Comparison of ENCODE assay signal across 17 cellular contexts in the genomic region with DNA sequence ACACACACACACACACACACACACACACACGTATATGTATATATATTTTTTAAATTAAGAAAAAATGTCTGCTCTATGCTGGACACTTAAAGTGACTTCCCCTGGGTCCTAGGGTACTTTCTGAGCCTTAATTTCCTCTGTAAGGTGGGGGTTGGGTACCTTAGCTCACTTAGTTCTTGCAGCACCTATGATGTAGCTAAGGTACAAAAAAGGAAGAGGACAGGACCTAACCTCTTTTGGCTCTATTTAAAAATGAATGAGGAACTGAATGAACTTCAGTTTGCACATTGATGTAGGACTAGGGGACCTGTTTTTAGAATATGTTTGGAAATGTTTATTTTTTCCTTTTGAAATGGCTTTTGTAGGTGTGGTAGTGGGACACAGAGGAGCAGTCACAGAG. TPM values are rescaled to one million over a fixed set of nuclear protein-coding genes. Genes with fewer than 3 reads are reported as not detected.
DNase-seq lines count a peak whose midpoint lies in the region; ATAC-seq, FAIRE-seq and TF ChIP-seq lines count a peak whose summit lies in the region.
"Had no signal": no experiment of that assay in that cellular context is flagged by ENCODE, and none has a peak within 500 bp of the region (broad histone marks: within the 10 kb centered on the region; RNA-seq: fewer than 3 reads in every experiment).

No MANE protein-coding gene starts in this region.

- no peak for TF ChIP-seq CTCF in HL-60 (IDR thresholded peaks at IDR 0.05; ENCODE audit: insufficient read depth, low read length)
- TF ChIP-seq CTCF in CD8-positive, alpha-beta T cell (IDR thresholded peaks at IDR 0.05): no peak

- peak in 1 of 3 donors; percentile 33 for DNase-seq in CD4-positive, CD25-positive, alpha-beta regulatory T cell
- DNase-seq in HL-60 (ENCODE audit: low read depth in 1 of 2, low spot score in 1 of 2): peak in 1 of 2 experiments; percentile 54
- DNase-seq in activated T-helper 1 cell treated with anti-CD3 and anti-CD28 coated beads, Interleukin-12 subunit alpha, Interleukin-12 subunit beta, Interleukin-2, Interleukin-4 antibody, amounts not matched to agents 30 ng/mL and 10 ng/mL and 1 ng/mL, durations not matched to agents 14 hours and 24 hours and 36 hours (ENCODE audit: low spot score): no peak
- DNase-seq in naive B cell: no peak
- no peak for DNase-seq in NCI-H82 treated with DMSO at 0.1 percent for 48 hours (lab: John Stamatoyannopoulos, UW; ENCODE audit: unreplicated experiment)
- DNase-seq in NCI-H526 (lab: John Stamatoyannopoulos, UW): no peak
- DNase-seq in urothelium cell line (ENCODE audit: low spot score): no peak
- no peak for DNase-seq in CD8-positive, alpha-beta T cell
- DNase-seq: activated CD8-positive, alpha-beta memory T cell treated with anti-CD3 and anti-CD28 coated beads, Interleukin-2, amount 50 U/mL, for 4 hours; aorta; foreskin keratinocyte; kidney; NCI-H1105; NCI-H446; stimulated activated CD4-positive, alpha-beta T cell treated with anti-CD3 and anti-CD28 coated beads, Interleukin-4, amount 100 ng/mL, for 24 hours had no signal

- no peak for ATAC-seq in CD4-positive, CD25-positive, alpha-beta regulatory T cell (ENCODE audit: low read depth in 2 of 2)
- peak; percentile 58 to 73 for ATAC-seq in naive B cell (ENCODE audit: low read depth in 2 of 2)
- no peak for ATAC-seq in CD8-positive, alpha-beta T cell
- ATAC-seq: foreskin keratinocyte had no signal

- intact Hi-C loops in activated T-helper 1 cell treated with anti-CD3 and anti-CD28 coated beads, Interleukin-12 subunit alpha, Interleukin-12 subunit beta, Interleukin-2, Interleukin-4 antibody, amounts not matched to agents 30 ng/mL and 10 ng/mL and 1 ng/mL, durations not matched to agents 14 hours and 24 hours and 36 hours (cut with micrococcal nuclease): no loop called here
- intact Hi-C loops in CD8-positive, alpha-beta T cell (cut with DNase I, micrococcal nuclease): no loop called here

- no peaks in the 10 kb centered on the region for H3K9me3 Mint-ChIP-seq in CD4-positive, CD25-positive, alpha-beta regulatory T cell
- no peaks in the 10 kb centered on the region for H3K9me3 Mint-ChIP-seq in activated T-helper 1 cell treated with anti-CD3 and anti-CD28 coated beads, Interleukin-12 subunit alpha, Interleukin-12 subunit beta, Interleukin-2, Interleukin-4 antibody, amounts not matched to agents 30 ng/mL and 10 ng/mL and 1 ng/mL, durations not matched to agents 14 hours and 24 hours and 36 hours
- H3K9me3 Mint-ChIP-seq in naive B cell: no peaks in the 10 kb centered on the region
- H3K9me3 Mint-ChIP-seq in CD8-positive, alpha-beta T cell: no peaks in the 10 kb centered on the region
- H3K9me3 Mint-ChIP-seq: CD14-positive monocyte had no signal

- H3K36me3 ChIP-seq in CD4-positive, CD25-positive, alpha-beta regulatory T cell (ENCODE audit: control insufficient read depth, insufficient read depth, low read length): no peaks in the 10 kb centered on the region
- H3K36me3 ChIP-seq in CD8-positive, alpha-beta T cell (ENCODE audit: insufficient read depth, low read length): no peaks in the 10 kb centered on the region

- no peak overlapping the region for H3K4me3 ChIP-seq in CD4-positive, CD25-positive, alpha-beta regulatory T cell (ENCODE audit: low read depth, low read length)
- H3K4me3 ChIP-seq in HL-60 (replicated peaks; ENCODE audit: insufficient read depth, low read length): no peak overlapping the region
- no peak overlapping the region for H3K4me3 ChIP-seq in CD8-positive, alpha-beta T cell (ENCODE audit: low read depth, low read length)

- CTCF ChIA-PET in CD8-positive, alpha-beta T cell (lab: Charles Lee): interaction anchor here (1.0 to 2.3 kb wide), 3 partner anchors 13 to 147 kb away, joined by 3 to 6 read pairs (median 3); no protein-coding TSS in a partner anchor

- FAIRE-seq in urothelium cell line (lab: Jason Lieb, UNC): no peak
- FAIRE-seq: kidney, TTC549 had no signal

- H3K27me3 Mint-ChIP-seq in CD4-positive, CD25-positive, alpha-beta regulatory T cell: no peaks in the 10 kb centered on the region
- no peaks in the 10 kb centered on the region for H3K27me3 Mint-ChIP-seq in activated T-helper 1 cell treated with anti-CD3 and anti-CD28 coated beads, Interleukin-12 subunit alpha, Interleukin-12 subunit beta, Interleukin-2, Interleukin-4 antibody, amounts not matched to agents 30 ng/mL and 10 ng/mL and 1 ng/mL, durations not matched to agents 14 hours and 24 hours and 36 hours (ENCODE audit: insufficient read depth)
- no peaks in the 10 kb centered on the region for H3K27me3 Mint-ChIP-seq in naive B cell
- H3K27me3 Mint-ChIP-seq in CD8-positive, alpha-beta T cell (ENCODE audit: low read depth): no peaks in the 10 kb centered on the region

- no peak overlapping the region for H3K27ac ChIP-seq in CD4-positive, CD25-positive, alpha-beta regulatory T cell (ENCODE audit: insufficient read depth, low read length, poor library complexity, severe bottlenecking)
- H3K27ac ChIP-seq in HL-60 (replicated peaks): peak overlapping the region; percentile 13
- H3K27ac ChIP-seq in CD8-positive, alpha-beta T cell (ENCODE audit: low read depth, low read length): no peak overlapping the region
- H3K27ac ChIP-seq: foreskin keratinocyte had no signal

- peak overlapping the region in 2 of 3 donors; percentile 40 to 65 for H3K27ac Mint-ChIP-seq in CD4-positive, CD25-positive, alpha-beta regulatory T cell
- H3K27ac Mint-ChIP-seq in activated T-helper 1 cell treated with anti-CD3 and anti-CD28 coated beads, Interleukin-12 subunit alpha, Interleukin-12 subunit beta, Interleukin-2, Interleukin-4 antibody, amounts not matched to agents 30 ng/mL and 10 ng/mL and 1 ng/mL, durations not matched to agents 14 hours and 24 hours and 36 hours: peak overlapping the region; percentile 18
- H3K27ac Mint-ChIP-seq in naive B cell: peak overlapping the region in 5 of 6 donors; percentile 32 to 86 (median 44)
- H3K27ac Mint-ChIP-seq in CD8-positive, alpha-beta T cell: no peak overlapping the region

- H3K36me3 Mint-ChIP-seq in CD4-positive, CD25-positive, alpha-beta regulatory T cell: peaks cover 13% of the 10 kb centered on the region
- peaks cover 38% of the 10 kb centered on the region for H3K36me3 Mint-ChIP-seq in activated T-helper 1 cell treated with anti-CD3 and anti-CD28 coated beads, Interleukin-12 subunit alpha, Interleukin-12 subunit beta, Interleukin-2, Interleukin-4 antibody, amounts not matched to agents 30 ng/mL and 10 ng/mL and 1 ng/mL, durations not matched to agents 14 hours and 24 hours and 36 hours (ENCODE audit: low read depth)
- peaks cover 4% of the 10 kb centered on the region in 2 donors for H3K36me3 Mint-ChIP-seq in naive B cell
- peaks cover 30% of the 10 kb centered on the region for H3K36me3 Mint-ChIP-seq in CD8-positive, alpha-beta T cell

- no peaks in the 10 kb centered on the region for H3K9me3 ChIP-seq in CD4-positive, CD25-positive, alpha-beta regulatory T cell (ENCODE audit: control insufficient read depth in 2 of 2, low read length in 2 of 2)
- no peaks in the 10 kb centered on the region for H3K9me3 ChIP-seq in CD8-positive, alpha-beta T cell (ENCODE audit: low read length)

- POLR2A ChIA-PET in CD8-positive, alpha-beta T cell (lab: Charles Lee): no interaction called here

- H3K4me1 Mint-ChIP-seq in CD4-positive, CD25-positive, alpha-beta regulatory T cell: peaks cover 25 to 78% (median 61%) of the 10 kb centered on the region in 4 donors
- peaks cover 76% of the 10 kb centered on the region for H3K4me1 Mint-ChIP-seq in activated T-helper 1 cell treated with anti-CD3 and anti-CD28 coated beads, Interleukin-12 subunit alpha, Interleukin-12 subunit beta, Interleukin-2, Interleukin-4 antibody, amounts not matched to agents 30 ng/mL and 10 ng/mL and 1 ng/mL, durations not matched to agents 14 hours and 24 hours and 36 hours (ENCODE audit: low read depth)
- peaks cover 54 to 89% (median 62%) of the 10 kb centered on the region in 3 donors for H3K4me1 Mint-ChIP-seq in naive B cell
- H3K4me1 Mint-ChIP-seq in CD8-positive, alpha-beta T cell (ENCODE audit: low read depth): peaks cover 74% of the 10 kb centered on the region

- no peaks in the 10 kb centered on the region for H3K27me3 ChIP-seq in CD4-positive, CD25-positive, alpha-beta regulatory T cell (ENCODE audit: control insufficient read depth, insufficient read depth, low read length)
- no peaks in the 10 kb centered on the region for H3K27me3 ChIP-seq in HL-60 (ENCODE audit: insufficient read depth, poor library complexity, severe bottlenecking)
- no peaks in the 10 kb centered on the region for H3K27me3 ChIP-seq in CD8-positive, alpha-beta T cell (ENCODE audit: insufficient read depth, low read length)
- H3K27me3 ChIP-seq: foreskin keratinocyte had no signal

- H3K4me3 Mint-ChIP-seq in CD4-positive, CD25-positive, alpha-beta regulatory T cell: peak overlapping the region in 1 of 4 donors; percentile 21
- H3K4me3 Mint-ChIP-seq in activated T-helper 1 cell treated with anti-CD3 and anti-CD28 coated beads, Interleukin-12 subunit alpha, Interleukin-12 subunit beta, Interleukin-2, Interleukin-4 antibody, amounts not matched to agents 30 ng/mL and 10 ng/mL and 1 ng/mL, durations not matched to agents 14 hours and 24 hours and 36 hours: peak overlapping the region; percentile 5
- peak overlapping the region in 3 of 8 donors; percentile 30 to 36 (median 32) for H3K4me3 Mint-ChIP-seq in naive B cell
- H3K4me3 Mint-ChIP-seq in CD8-positive, alpha-beta T cell: no peak overlapping the region
- H3K4me3 Mint-ChIP-seq: CD14-positive monocyte had no signal

- H3K4me1 ChIP-seq in CD4-positive, CD25-positive, alpha-beta regulatory T cell (ENCODE audit: control insufficient read depth, insufficient read depth, low read length, poor library complexity, severe bottlenecking): peaks cover 18% of the 10 kb centered on the region
- H3K4me1 ChIP-seq in CD8-positive, alpha-beta T cell (ENCODE audit: insufficient read depth, low read length): peaks cover 14% of the 10 kb centered on the region

RNA-seq across cellular contexts. Expression of a gene that starts 11.1 kb away (rescaled TPM):
- 98.6 TPM for total RNA-seq in CD4-positive, CD25-positive, alpha-beta regulatory T cell
- 10 to 100 TPM; 12.8 to 14.7 (median 13.5) TPM for polyA plus RNA-seq in CD4-positive, CD25-positive, alpha-beta regulatory T cell
- total RNA-seq in activated T-helper 1 cell treated with anti-CD3 and anti-CD28 coated beads, Interleukin-12 subunit alpha, Interleukin-12 subunit beta, Interleukin-2, Interleukin-4 antibody, amounts not matched to agents 30 ng/mL and 10 ng/mL and 1 ng/mL, durations not matched to agents 14 hours and 24 hours and 36 hours: 235 and 245 TPM in 2 replicates
- polyA plus RNA-seq in naive B cell (ENCODE audit: low read depth in 6 of 6): 10 to 100 TPM; 30.1 to 52.8 (median 40.7) TPM
- 100 to 1,000 TPM; 109 to 122 TPM for total RNA-seq in CD8-positive, alpha-beta T cell

RNA-seq across cellular contexts. Expression of a gene that starts 43.6 kb away (rescaled TPM):
- total RNA-seq in CD4-positive, CD25-positive, alpha-beta regulatory T cell: 21.1 TPM
- 1 to 10 TPM; 3.6 to 7.7 (median 5.3) TPM for polyA plus RNA-seq in CD4-positive, CD25-positive, alpha-beta regulatory T cell
- total RNA-seq in activated T-helper 1 cell treated with anti-CD3 and anti-CD28 coated beads, Interleukin-12 subunit alpha, Interleukin-12 subunit beta, Interleukin-2, Interleukin-4 antibody, amounts not matched to agents 30 ng/mL and 10 ng/mL and 1 ng/mL, durations not matched to agents 14 hours and 24 hours and 36 hours: 18.0 and 19.6 TPM in 2 replicates
- 1 to 10 TPM; 2.1 to 7.6 (median 3.6) TPM for polyA plus RNA-seq in naive B cell (ENCODE audit: low read depth in 6 of 6)
- 10 to 100 TPM; 19.1 to 22.5 TPM for total RNA-seq in CD8-positive, alpha-beta T cell

Comparison
In these comparisons a context has a peak if more than half of its experiments do, and no peak if none do; other contexts are left out.
1. ATAC-seq: peak in naive B cell (2 of 2); none in CD4-positive, CD25-positive, alpha-beta regulatory T cell (0 of 2) and CD8-positive, alpha-beta T cell (single experiment).